Comparison of ENCODE assay signal across 26 cellular contexts in the genomic region with DNA sequence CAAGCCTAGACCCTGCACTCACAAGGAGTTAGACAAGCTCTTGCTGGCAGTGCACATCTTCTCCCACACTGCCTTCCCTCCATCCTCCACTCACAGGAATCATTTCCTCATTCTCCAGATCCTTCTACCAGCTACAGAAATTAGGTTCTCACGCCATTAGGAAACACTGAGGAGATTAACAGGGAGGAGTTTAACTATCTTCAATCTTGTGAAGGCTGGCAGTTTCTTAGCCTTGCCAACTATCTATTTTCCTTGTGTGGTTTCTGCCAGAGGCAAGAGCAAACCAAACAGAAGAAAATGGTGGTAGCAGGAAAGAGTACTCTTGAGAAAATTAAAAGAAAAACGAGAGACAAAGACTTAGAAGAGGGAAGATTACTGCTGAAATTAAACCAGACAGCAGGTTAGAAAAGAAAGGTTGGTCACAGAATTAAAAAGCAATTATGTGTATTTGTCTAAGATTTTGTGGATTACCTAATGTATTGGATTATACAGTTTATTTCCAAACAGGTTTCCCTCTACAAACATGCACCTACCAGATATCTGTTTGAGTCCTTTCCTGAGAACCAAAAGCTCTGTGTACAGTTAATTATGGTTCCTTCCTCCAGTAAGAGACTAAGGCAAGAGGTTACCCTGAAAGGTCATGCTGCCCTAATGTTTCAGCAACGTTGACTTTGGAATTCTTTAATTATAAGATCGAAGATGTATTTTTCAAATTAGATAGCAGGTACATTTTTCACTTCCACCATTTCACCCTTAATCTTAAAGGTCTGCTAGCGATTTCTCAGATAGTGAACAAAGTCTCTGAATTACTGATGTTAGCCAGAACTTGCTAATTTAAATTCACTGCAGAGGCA. TPM values are rescaled to one million over a fixed set of nuclear protein-coding genes. Genes with fewer than 3 reads are reported as not detected.
A peak's percentile ranks its signal among the peaks of the same experiment; 100 is the strongest.
DNase-seq lines count a peak whose midpoint lies in the region; FAIRE-seq and TF ChIP-seq lines count a peak whose summit lies in the region.
"Had no signal": no experiment of that assay in that cellular context is flagged by ENCODE, and none has a peak within 500 bp of the region (broad histone marks: within the 10 kb centered on the region; RNA-seq: fewer than 3 reads in every experiment).

No MANE protein-coding gene starts in this region.

- TF ChIP-seq CTCF in breast epithelium (IDR thresholded peaks at IDR 0.05), result no peak

- no peak for TF ChIP-seq POLR2A in breast epithelium (IDR thresholded peaks at IDR 0.05)
- TF ChIP-seq POLR2A in GM12892 (IDR thresholded peaks at IDR 0.05; ENCODE audit: low read depth, low read length), result no peak

- H3K4me3 ChIP-seq in breast epithelium (no peak overlapping the region), muscle layer of colon (ENCODE audit: low read depth in 1 of 2, low read length in 2 of 2) (no peak overlapping the region), subcutaneous abdominal adipose tissue (ENCODE audit: low read depth in 1 of 5, low read length in 5 of 5) (no peak overlapping the region)
- H3K4me3 ChIP-seq: ovary, testis had no signal

- H3K27ac ChIP-seq in breast epithelium (peak overlapping the region; percentile 75 to 88), muscle layer of colon (ENCODE audit: low read depth, low read length) (peak overlapping the region; percentile 7), subcutaneous abdominal adipose tissue (ENCODE audit: low read depth, low read length) (peak overlapping the region; percentile 47)
- H3K27ac ChIP-seq: ovary, testis had no signal

- H3K9ac ChIP-seq in muscle layer of colon (ENCODE audit: low read length), result no peak overlapping the region
- no peak overlapping the region for H3K9ac ChIP-seq in subcutaneous abdominal adipose tissue (ENCODE audit: low read length in 5 of 5)

- no peaks in the 10 kb centered on the region for H3K4me1 ChIP-seq in breast epithelium
- peaks cover 48% of the 10 kb centered on the region for H3K4me1 ChIP-seq in muscle layer of colon (ENCODE audit: insufficient read depth, low read length)
- H3K4me1 ChIP-seq in subcutaneous abdominal adipose tissue (ENCODE audit: control insufficient read depth in 5 of 5, insufficient read depth in 5 of 5, low read length in 5 of 5), result peaks cover 0 to 47% (median 17%) of the 10 kb centered on the region in 5 donors
- H3K4me1 ChIP-seq: testis had no signal

- no peak for FAIRE-seq in GM12892 (lab: Jason Lieb, UNC)
- FAIRE-seq: astrocyte, D721Med, GM18507, kidney had no signal

- H3K9me3 ChIP-seq in breast epithelium (no peaks in the 10 kb centered on the region), muscle layer of colon (ENCODE audit: low read length) (no peaks in the 10 kb centered on the region), subcutaneous abdominal adipose tissue (ENCODE audit: control insufficient read depth in 5 of 5, low read length in 5 of 5) (no peaks in the 10 kb centered on the region)
- H3K9me3 ChIP-seq: ovary, testis had no signal

- peak; percentile 6 for DNase-seq in NCI-H69 (lab: John Stamatoyannopoulos, UW)
- DNase-seq in breast epithelium (ENCODE audit: low spot score in 2 of 2), result no peak
- no peak for DNase-seq in NCI-H2029 (lab: John Stamatoyannopoulos, UW)
- DNase-seq in activated T-cell treated with anti-CD3 and anti-CD28 coated beads, Interleukin-2, amount 50 U/mL, for 48 hours, result no peak
- no peak for DNase-seq in RPMI8226
- DNase-seq in GM12892 (ENCODE audit: insufficient read length), result no peak
- DNase-seq: activated CD8-positive, alpha-beta T cell treated with anti-CD3 and anti-CD28 coated beads for 36 hours; activated naive CD4-positive, alpha-beta T cell treated with anti-CD3 and anti-CD28 coated beads for 36 hours; activated T-cell treated with anti-CD3 and anti-CD28 coated beads, Interleukin-2, amount 50 U/mL, for 24 hours; erythroblast; H7; kidney; mesenchymal stem cell; MM.1S; naive thymus-derived CD4-positive, alpha-beta T cell; NCI-H1417 treated with DMSO at 0.1 percent for 48 hours; NCI-H524; ovary; T-helper 9 cell; testis had no signal

- H3K27me3 ChIP-seq in breast epithelium (no peaks in the 10 kb centered on the region), muscle layer of colon (ENCODE audit: control insufficient read depth in 1 of 2, insufficient read depth in 2 of 2, low read length in 2 of 2) (no peaks in the 10 kb centered on the region), subcutaneous abdominal adipose tissue (ENCODE audit: control insufficient read depth in 5 of 5, insufficient read depth in 4 of 5, low read length in 5 of 5) (no peaks in the 10 kb centered on the region)
- H3K27me3 ChIP-seq: ovary, testis had no signal

- intact Hi-C loops in breast epithelium (cut with DNase I; ENCODE audit: low total_unique reads), result no loop called here

- H3K36me3 ChIP-seq in breast epithelium (no peaks in the 10 kb centered on the region), muscle layer of colon (ENCODE audit: insufficient read depth, low read length) (no peaks in the 10 kb centered on the region), subcutaneous abdominal adipose tissue (ENCODE audit: control insufficient read depth in 5 of 5, insufficient read depth in 5 of 5, low read length in 5 of 5) (no peaks in the 10 kb centered on the region)
- H3K36me3 ChIP-seq: ovary had no signal

RNA-seq across cellular contexts. Expression of gene RERG, which starts 5.0 kb away (rescaled TPM):
- total RNA-seq in breast epithelium, result 100 to 1,000 TPM in 1 of 3 donors, 10 to 100 TPM in 2; 16.3 to 126 (median 60.0) TPM
- polyA plus RNA-seq in GM12892 (2012; ENCODE audit: missing spikeins), result not detected
- total RNA-seq: activated CD8-positive, alpha-beta T cell treated with anti-CD3 and anti-CD28 coated beads for 36 hours; activated naive CD4-positive, alpha-beta T cell treated with anti-CD3 and anti-CD28 coated beads for 36 hours; H7 had no signal
- polyA plus RNA-seq: CD14-positive monocyte; naive thymus-derived CD4-positive, alpha-beta T cell had no signal

Comparison
In these comparisons a context has a peak if more than half of its experiments do, and no peak if none do; other contexts are left out.
1. H3K27ac ChIP-seq: peak in every context shown above with its lines; median percentile 82 in breast epithelium; 47 in subcutaneous abdominal adipose tissue; 7 in muscle layer of colon.